8 cellular contexts compared by ENCODE assay signal in genomic region chr11:93741094-93741881, GRCh38. TPM values are rescaled to one million over a fixed set of nuclear protein-coding genes. Genes with fewer than 3 reads are reported as not detected.
A peak's percentile ranks its signal among the peaks of the same experiment; 100 is the strongest.
DNase-seq lines count a peak whose midpoint lies in the region; ATAC-seq and TF ChIP-seq lines count a peak whose summit lies in the region.

C11orf54 (plus strand) TSS chr11:93741672; CDS start chr11:93747394, 5,722 bp downstream.
TAF1D (minus strand) TSS chr11:93741495; CDS start chr11:93739304, 2,191 bp downstream.

- peaks cover 55% of the 10 kb centered on the region for H3K4me1 Mint-ChIP-seq in activated naive CD4-positive, alpha-beta T cell treated with anti-CD3 and anti-CD28 coated beads, Interleukin-2, amount 50 U/mL, for 24 hours

- H3K9me3 Mint-ChIP-seq in activated naive CD4-positive, alpha-beta T cell treated with anti-CD3 and anti-CD28 coated beads, Interleukin-2, amount 50 U/mL, for 24 hours: no peaks in the 10 kb centered on the region

- no peaks in the 10 kb centered on the region for H3K27me3 ChIP-seq in testis

- peak within 1 kb of the TSS; percentile 79 to 96 for H3K27ac ChIP-seq in testis

- no peaks in the 10 kb centered on the region for H3K9me3 ChIP-seq in testis

- peaks cover 24% of the 10 kb centered on the region for H3K4me1 ChIP-seq in testis

- ATAC-seq in HG02588 (IDR thresholded peaks at IDR 0.05; ENCODE audit: unreplicated experiment): peak; percentile 75
- ATAC-seq in SK-N-SH treated with all-trans-retinoic acid at 6 μM for 48 hours: peak; percentile 94
- ATAC-seq in omental fat pad (ENCODE audit: low FRiP score): peak; percentile 96

- peaks cover 46% of the 10 kb centered on the region for H3K36me3 Mint-ChIP-seq in activated naive CD4-positive, alpha-beta T cell treated with anti-CD3 and anti-CD28 coated beads, Interleukin-2, amount 50 U/mL, for 24 hours

- no peaks in the 10 kb centered on the region for H3K27me3 Mint-ChIP-seq in activated naive CD4-positive, alpha-beta T cell treated with anti-CD3 and anti-CD28 coated beads, Interleukin-2, amount 50 U/mL, for 24 hours

- intact Hi-C loops in testis (cut with DNase I; ENCODE audit: low total_unique reads): no loop called here

- H3K27ac Mint-ChIP-seq in activated naive CD4-positive, alpha-beta T cell treated with anti-CD3 and anti-CD28 coated beads, Interleukin-2, amount 50 U/mL, for 24 hours: peak within 1 kb of the TSS; percentile 99

- H3K36me3 ChIP-seq in testis (ENCODE audit: low read depth, missing control alignments): no peaks in the 10 kb centered on the region

- no peak for TF ChIP-seq CTCF in omental fat pad (IDR thresholded peaks at IDR 0.05)
- peak in 1 of 3 experiments; percentile 4 for TF ChIP-seq CTCF in testis (IDR thresholded peaks at IDR 0.05)

- H3K4me3 ChIP-seq in GM08714 (ENCODE audit: low read length) (peak within 1 kb of the TSS; percentile 89), testis (peak within 1 kb of the TSS; percentile 77 to 92)

- TF ChIP-seq POLR2A in testis (IDR thresholded peaks at IDR 0.05): no peak

- peak within 1 kb of the TSS; percentile 99 for H3K4me3 Mint-ChIP-seq in activated naive CD4-positive, alpha-beta T cell treated with anti-CD3 and anti-CD28 coated beads, Interleukin-2, amount 50 U/mL, for 24 hours

- WGBS in testis, 2 donors: 1% methylated on average over 46 to 57 of the region's 65 CpGs

- DNase-seq in NCI-H1092 (lab: John Stamatoyannopoulos, UW) (peak; percentile 100), glomerular endothelial cell (ENCODE audit: extremely low read depth, low read depth, low spot score) (peak; percentile 94), omental fat pad (ENCODE audit: low spot score) (peak; percentile 93), testis (peak; percentile 98)

TF ChIP-seq in SK-N-SH treated with all-trans-retinoic acid at 6 μM for 48 hours, 23 proteins besides CTCF, POLR2A, EP300 and RAD21:
- TF ChIP-seq TSHZ2 (CRISPR knock-in tag; IDR thresholded peaks at IDR 0.05) (no peak), ZFP30 (CRISPR knock-in tag; IDR thresholded peaks at IDR 0.05) (no peak), ESRRG (CRISPR knock-in tag; IDR thresholded peaks at IDR 0.05) (no peak), ZNF8 (CRISPR knock-in tag; IDR thresholded peaks at IDR 0.05) (peak; percentile 7; the same call in 1 of the 2 replicates), ZC3H10 (CRISPR knock-in tag; IDR thresholded peaks at IDR 0.05) (0 out of 2 replicates have a peak, but pooled peaks have one; percentile 41)

RNA-seq across cellular contexts. Expression of gene C11orf54, which starts in this region (rescaled TPM):
- total RNA-seq in glomerular endothelial cell (11.0 and 18.8 TPM in 2 replicates), omental fat pad (10 to 100 TPM; 17.3 to 50.8 (median 41.5) TPM), testis (10 to 100 TPM; 28.5 to 49.5 TPM)
- polyA plus RNA-seq in testis (ENCODE audit: insufficient read depth, low read depth, low replicate concordance): 32.6 TPM

RNA-seq across cellular contexts. Expression of gene TAF1D, which starts in this region (rescaled TPM):
- total RNA-seq in glomerular endothelial cell (64.1 and 68.0 TPM in 2 replicates), omental fat pad (100 to 1,000 TPM; 106 to 281 (median 127) TPM), testis (10 to 100 TPM; 70.3 to 88.5 TPM)
- polyA plus RNA-seq in testis (ENCODE audit: insufficient read depth, low read depth, low replicate concordance): 24.0 TPM

Comparison
In these comparisons a context has a peak if more than half of its experiments do, and no peak if none do; other contexts are left out.
1. Peak in every context shown above with its lines: DNase-seq, ATAC-seq, H3K4me3 ChIP-seq and H3K27ac ChIP-seq.